Comparison of ENCODE assay signal across 27 cellular contexts in the genomic region with DNA sequence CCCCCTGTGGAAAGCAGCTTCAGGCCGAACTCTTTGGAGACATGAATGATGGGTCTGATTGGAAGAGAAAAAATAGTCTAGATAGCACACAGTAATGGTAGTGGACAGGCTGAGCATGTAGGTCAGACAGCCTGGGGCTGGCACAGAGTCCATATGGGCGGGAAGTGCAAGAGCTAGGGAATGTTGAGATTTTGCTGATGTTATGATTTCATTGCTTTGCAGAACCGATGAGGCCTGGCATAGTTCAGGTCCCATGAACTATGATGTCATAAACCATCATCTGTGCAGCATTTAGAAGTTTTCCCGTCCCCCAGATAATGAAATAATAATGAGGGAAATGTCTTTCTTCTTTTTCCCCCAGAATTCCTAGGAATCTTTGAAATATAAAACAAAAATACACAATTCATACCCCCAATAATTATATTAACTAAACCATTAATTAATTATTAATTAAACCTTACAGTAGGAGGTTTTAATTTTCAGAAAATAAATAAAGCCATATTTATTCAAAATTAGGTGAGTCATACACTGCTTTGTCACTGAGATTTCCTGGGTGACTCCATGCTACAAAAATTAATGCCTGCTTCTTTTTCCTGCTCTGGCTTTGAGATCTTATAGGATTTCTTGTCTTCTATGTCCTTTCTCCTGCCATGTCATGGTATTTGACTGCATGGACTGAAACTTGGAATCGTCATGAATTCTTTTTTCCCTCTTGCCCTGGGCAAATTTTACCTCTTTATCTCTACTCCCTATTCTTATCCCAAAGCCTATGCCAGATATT.
DNase-seq lines count a peak whose midpoint lies in the region; ATAC-seq and TF ChIP-seq lines count a peak whose summit lies in the region.
"Had no signal": no experiment of that assay in that cellular context is flagged by ENCODE, and none has a peak within 500 bp of the region (broad histone marks: within the 10 kb centered on the region; RNA-seq: fewer than 3 reads in every experiment).

No MANE protein-coding gene starts in this region.

- H2BK5ac ChIP-seq in trophoblast cell (ENCODE audit: low read depth, low read length, poor library complexity) = no peak overlapping the region

- peak; percentile 60 for DNase-seq in GM23248
- peak; percentile 5 for DNase-seq in PC-3
- peak; percentile 9 for DNase-seq in choroid plexus epithelial cell (ENCODE audit: low read depth)
- peak; percentile 64 to 68 for DNase-seq in trophoblast cell
- no peak for DNase-seq in activated naive CD8-positive, alpha-beta T cell treated with anti-CD3 and anti-CD28 coated beads for 36 hours
- DNase-seq in DMS79 treated with DMSO at 0.1 percent for 48 hours (lab: John Stamatoyannopoulos, UW) = no peak
- no peak for DNase-seq in WTC11 (ENCODE audit: low spot score)
- DNase-seq: activated gamma-delta T cell treated with Interleukin-2 at 50 U/mL for 16 hours; activated naive CD8-positive, alpha-beta T cell treated with anti-CD3 and anti-CD28 coated beads, Interleukin-2, amount 50 U/mL, for 24 hours; activated T-cell treated with anti-CD3 and anti-CD28 coated beads, Interleukin-2, amount 50 U/mL, for 48 hours; COR-L47; DMS79; immature natural killer cell; Kasumi-1; NCI-H1048; NCI-H1694; small intestine; stimulated activated naive CD4-positive, alpha-beta T cell; T-cell had no signal

- H3K14ac ChIP-seq in trophoblast cell (ENCODE audit: low read length) = no peak overlapping the region

- H3K4me3 Mint-ChIP-seq in activated naive CD8-positive, alpha-beta T cell treated with anti-CD3 and anti-CD28 coated beads for 36 hours = no peak overlapping the region
- no peak overlapping the region for H3K4me3 Mint-ChIP-seq in WTC11
- H3K4me3 Mint-ChIP-seq: activated naive CD8-positive, alpha-beta T cell treated with anti-CD3 and anti-CD28 coated beads, Interleukin-2, amount 50 U/mL, for 24 hours; immature natural killer cell; nephron; T-cell had no signal

- H3F3A ChIP-seq in GM23248 (ENCODE audit: insufficient read depth) (0 out of 2 replicates have a peak, but pooled peaks cover 3% of the 10 kb centered on the region), PC-3 (ENCODE audit: low read length, unreplicated experiment) (no peaks in the 10 kb centered on the region)

- no peak overlapping the region for H4K12ac ChIP-seq in trophoblast cell (ENCODE audit: low read depth, low read length)

- H3K4me2 ChIP-seq in GM23248 (ENCODE audit: unreplicated experiment) = no peak overlapping the region
- no peak overlapping the region for H3K4me2 ChIP-seq in PC-3 (ENCODE audit: low read length)
- H3K4me2 ChIP-seq in trophoblast cell (ENCODE audit: low read length) = no peak overlapping the region

- in situ Hi-C loops in GM23248 (cut with MboI) = no loop called here

- H3K4me3 ChIP-seq in GM23248 (no peak overlapping the region), PC-3 (ENCODE audit: low read length) (no peak overlapping the region), choroid plexus epithelial cell (ENCODE audit: low read depth, low read length) (no peak overlapping the region), trophoblast cell (ENCODE audit: low read depth, low read length) (no peak overlapping the region)
- H3K4me3 ChIP-seq: GM12878, suprapubic skin had no signal

- H4K20me1 ChIP-seq in GM23248 (ENCODE audit: insufficient read depth) (no peaks in the 10 kb centered on the region), PC-3 (ENCODE audit: low read length) (no peaks in the 10 kb centered on the region)

- no peak overlapping the region for H3K27ac Mint-ChIP-seq in activated naive CD8-positive, alpha-beta T cell treated with anti-CD3 and anti-CD28 coated beads for 36 hours
- H3K27ac Mint-ChIP-seq in WTC11 = no peak overlapping the region
- H3K27ac Mint-ChIP-seq: activated naive CD8-positive, alpha-beta T cell treated with anti-CD3 and anti-CD28 coated beads, Interleukin-2, amount 50 U/mL, for 24 hours; immature natural killer cell; nephron; T-cell had no signal

- H3K27ac ChIP-seq in GM23248 (no peak overlapping the region), PC-3 (ENCODE audit: low read length) (no peak overlapping the region), trophoblast cell (ENCODE audit: low read depth, low read length) (no peak overlapping the region)
- H3K27ac ChIP-seq: C4-2B, HL-60, suprapubic skin had no signal

- POLR2A ChIA-PET in PC-3 (lab: Charles Lee; ENCODE audit: unreplicated experiment) = no interaction called here
- POLR2A ChIA-PET in WTC11 (lab: Charles Lee) = no interaction called here

- H3K18ac ChIP-seq in trophoblast cell (ENCODE audit: low read length) = no peak overlapping the region

- no peak for ATAC-seq in PC-3
- ATAC-seq in WTC11 = no peak
- ATAC-seq in GM21515 (IDR thresholded peaks at IDR 0.05; ENCODE audit: unreplicated experiment) = no peak
- ATAC-seq: activated naive CD8-positive, alpha-beta T cell treated with anti-CD3 and anti-CD28 coated beads, Interleukin-2, amount 50 U/mL, for 24 hours; GM12878; HCT116; left lobe of liver; T-cell had no signal

- WGBS in GM23248 (ENCODE audit: low coverage in 1 of 2, low lambda C conversion rate in 2 of 2, missing lambda C conversion rate in 2 of 2), 2 experiments = 59 to 67% methylated on average over 5 of the region's 5 CpGs
- WGBS in trophoblast cell (ENCODE audit: extremely low coverage, insufficient coverage, insufficient read length) = no CpG with 5 or more reads among the region's 5 CpGs

- no peak overlapping the region for H3K23ac ChIP-seq in trophoblast cell (ENCODE audit: low read length)

- no peak overlapping the region for H2AK5ac ChIP-seq in trophoblast cell (ENCODE audit: low read length)

- H3K27me3 Mint-ChIP-seq in activated naive CD8-positive, alpha-beta T cell treated with anti-CD3 and anti-CD28 coated beads for 36 hours = peaks cover 22% of the 10 kb centered on the region
- H3K27me3 Mint-ChIP-seq in WTC11 (ENCODE audit: low read depth) = no peaks in the 10 kb centered on the region

- H3K79me2 ChIP-seq in GM23248 (ENCODE audit: insufficient read depth) (no peaks in the 10 kb centered on the region), PC-3 (ENCODE audit: low read length) (no peaks in the 10 kb centered on the region), trophoblast cell (ENCODE audit: control insufficient read depth, insufficient read depth, low read length, poor library complexity) (no peaks in the 10 kb centered on the region)

- no peaks in the 10 kb centered on the region for H3K9me3 Mint-ChIP-seq in activated naive CD8-positive, alpha-beta T cell treated with anti-CD3 and anti-CD28 coated beads for 36 hours
- no peaks in the 10 kb centered on the region for H3K9me3 Mint-ChIP-seq in WTC11
- H3K9me3 Mint-ChIP-seq: activated naive CD8-positive, alpha-beta T cell treated with anti-CD3 and anti-CD28 coated beads, Interleukin-2, amount 50 U/mL, for 24 hours; immature natural killer cell; nephron; T-cell had no signal

- H2AFZ ChIP-seq in GM23248 (no peak overlapping the region), PC-3 (ENCODE audit: low read length) (no peak overlapping the region), trophoblast cell (ENCODE audit: insufficient read depth, low read length, poor library complexity) (no peak overlapping the region)

- intact Hi-C loops in PC-3 (cut with micrococcal nuclease) = no loop called here

- H3K4me1 Mint-ChIP-seq in activated naive CD8-positive, alpha-beta T cell treated with anti-CD3 and anti-CD28 coated beads for 36 hours = no peaks in the 10 kb centered on the region
- H3K4me1 Mint-ChIP-seq in WTC11 = peaks cover 42% of the 10 kb centered on the region
- H3K4me1 Mint-ChIP-seq: activated naive CD8-positive, alpha-beta T cell treated with anti-CD3 and anti-CD28 coated beads, Interleukin-2, amount 50 U/mL, for 24 hours; immature natural killer cell; nephron; T-cell had no signal

- H3K79me1 ChIP-seq in trophoblast cell (ENCODE audit: low read length) = no peaks in the 10 kb centered on the region

- CTCF ChIA-PET in PC-3 (lab: Charles Lee) = no interaction called here
- CTCF ChIA-PET in WTC11 (lab: Charles Lee) = no interaction called here

- no peak overlapping the region for H3K4ac ChIP-seq in trophoblast cell (ENCODE audit: low read depth, low read length)

- BruUV-seq in PC-3 (replicated peaks; lab: Mats Ljungman, UMichigan) = no TSS peak

- H3K9ac ChIP-seq in GM23248 (no peak overlapping the region), PC-3 (ENCODE audit: low read length) (no peak overlapping the region), trophoblast cell (ENCODE audit: low read length) (no peak overlapping the region)

- H2BK120ac ChIP-seq in trophoblast cell (ENCODE audit: insufficient read depth, low read length, poor library complexity) = no peak overlapping the region

- no peak overlapping the region for H4K8ac ChIP-seq in trophoblast cell (ENCODE audit: low read depth, low read length)

- TF ChIP-seq CTCF in PC-3 (conservative IDR thresholded peaks at IDR 0.05; ENCODE audit: low read depth, low read length) (no peak), choroid plexus epithelial cell (conservative IDR thresholded peaks at IDR 0.05; ENCODE audit: low read depth, low read length) (no peak), WTC11 (IDR thresholded peaks at IDR 0.05) (no peak)

- H3K4me1 ChIP-seq in GM23248 (ENCODE audit: insufficient read depth) (peaks cover 10% of the 10 kb centered on the region), PC-3 (ENCODE audit: insufficient read depth, low read length) (no peaks in the 10 kb centered on the region), trophoblast cell (ENCODE audit: control insufficient read depth in 1 of 2, insufficient read depth in 2 of 2, low read length in 2 of 2) (no peaks in the 10 kb centered on the region)
- H3K4me1 ChIP-seq: suprapubic skin had no signal

- H4K91ac ChIP-seq in trophoblast cell (ENCODE audit: low read depth, low read length) = no peak overlapping the region

- H3K36me3 ChIP-seq in GM23248 (ENCODE audit: low read depth) (no peaks in the 10 kb centered on the region), PC-3 (ENCODE audit: low read depth, low read length) (no peaks in the 10 kb centered on the region), trophoblast cell (ENCODE audit: control insufficient read depth in 1 of 2, insufficient read depth in 2 of 2, low read length in 2 of 2) (no peaks in the 10 kb centered on the region)
- H3K36me3 ChIP-seq: suprapubic skin had no signal

- H3K27me3 ChIP-seq in GM23248 (replicated peaks; ENCODE audit: insufficient read depth) (no peaks in the 10 kb centered on the region), PC-3 (ENCODE audit: low read length) (peaks cover 56% of the 10 kb centered on the region), trophoblast cell (ENCODE audit: insufficient read depth, low read length) (no peaks in the 10 kb centered on the region)

- H2BK12ac ChIP-seq in trophoblast cell (ENCODE audit: low read length) = no peak overlapping the region

- H3K36me3 Mint-ChIP-seq in activated naive CD8-positive, alpha-beta T cell treated with anti-CD3 and anti-CD28 coated beads for 36 hours = no peaks in the 10 kb centered on the region
- H3K36me3 Mint-ChIP-seq in WTC11 = no peaks in the 10 kb centered on the region
- H3K36me3 Mint-ChIP-seq: immature natural killer cell, T-cell had no signal

- H3K9me2 ChIP-seq in GM23248 (ENCODE audit: insufficient read depth) = no peaks in the 10 kb centered on the region
- H3K9me2 ChIP-seq in PC-3 (replicated peaks; ENCODE audit: low read length) = no peaks in the 10 kb centered on the region

- H3K9me3 ChIP-seq in GM23248 (ENCODE audit: low read depth) (no peaks in the 10 kb centered on the region), PC-3 (ENCODE audit: low read length) (no peaks in the 10 kb centered on the region), trophoblast cell (ENCODE audit: insufficient read depth, low read depth, low read length) (no peaks in the 10 kb centered on the region)
- H3K9me3 ChIP-seq: suprapubic skin had no signal

Comparison
In these comparisons a context has a peak if more than half of its experiments do, and no peak if none do; other contexts are left out.
1. DNase-seq: peak in GM23248 (single experiment), PC-3 (single experiment), choroid plexus epithelial cell (single experiment) and trophoblast cell (2 of 2); none in activated naive CD8-positive, alpha-beta T cell treated with anti-CD3 and anti-CD28 coated beads for 36 hours (single experiment), DMS79 treated with DMSO at 0.1 percent for 48 hours (single experiment) and WTC11 (single experiment).